ENCODE assay signal across 1 cellular context in the genomic region with DNA sequence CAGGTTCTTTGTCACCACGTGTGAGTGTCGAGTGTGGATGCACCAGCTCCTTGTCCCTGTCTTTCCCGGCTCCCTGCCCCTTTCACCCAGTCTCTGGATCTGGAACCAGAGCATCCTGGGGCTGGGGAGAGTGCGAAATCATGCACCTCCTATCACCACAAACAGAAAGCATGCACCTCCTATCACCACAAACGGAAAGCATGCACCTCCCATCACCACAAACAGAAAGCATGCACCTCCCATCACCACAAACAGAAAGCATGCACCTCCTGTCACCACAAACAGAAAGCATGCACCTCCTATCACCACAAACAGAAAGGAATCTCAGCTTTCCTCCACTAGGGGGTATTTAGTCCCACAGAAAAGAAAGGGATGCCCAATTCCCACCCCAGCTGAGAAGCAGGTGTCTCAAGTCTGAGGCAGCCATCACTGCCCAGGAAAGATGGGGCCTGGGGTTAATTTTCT.
TF ChIP-seq lines count a peak whose summit lies in the region.

No MANE protein-coding gene starts in this region.

TF ChIP-seq in Ishikawa, 13 proteins besides CTCF, POLR2A, EP300 and RAD21 (continued from another document):
- TF ChIP-seq, protein P1, sequence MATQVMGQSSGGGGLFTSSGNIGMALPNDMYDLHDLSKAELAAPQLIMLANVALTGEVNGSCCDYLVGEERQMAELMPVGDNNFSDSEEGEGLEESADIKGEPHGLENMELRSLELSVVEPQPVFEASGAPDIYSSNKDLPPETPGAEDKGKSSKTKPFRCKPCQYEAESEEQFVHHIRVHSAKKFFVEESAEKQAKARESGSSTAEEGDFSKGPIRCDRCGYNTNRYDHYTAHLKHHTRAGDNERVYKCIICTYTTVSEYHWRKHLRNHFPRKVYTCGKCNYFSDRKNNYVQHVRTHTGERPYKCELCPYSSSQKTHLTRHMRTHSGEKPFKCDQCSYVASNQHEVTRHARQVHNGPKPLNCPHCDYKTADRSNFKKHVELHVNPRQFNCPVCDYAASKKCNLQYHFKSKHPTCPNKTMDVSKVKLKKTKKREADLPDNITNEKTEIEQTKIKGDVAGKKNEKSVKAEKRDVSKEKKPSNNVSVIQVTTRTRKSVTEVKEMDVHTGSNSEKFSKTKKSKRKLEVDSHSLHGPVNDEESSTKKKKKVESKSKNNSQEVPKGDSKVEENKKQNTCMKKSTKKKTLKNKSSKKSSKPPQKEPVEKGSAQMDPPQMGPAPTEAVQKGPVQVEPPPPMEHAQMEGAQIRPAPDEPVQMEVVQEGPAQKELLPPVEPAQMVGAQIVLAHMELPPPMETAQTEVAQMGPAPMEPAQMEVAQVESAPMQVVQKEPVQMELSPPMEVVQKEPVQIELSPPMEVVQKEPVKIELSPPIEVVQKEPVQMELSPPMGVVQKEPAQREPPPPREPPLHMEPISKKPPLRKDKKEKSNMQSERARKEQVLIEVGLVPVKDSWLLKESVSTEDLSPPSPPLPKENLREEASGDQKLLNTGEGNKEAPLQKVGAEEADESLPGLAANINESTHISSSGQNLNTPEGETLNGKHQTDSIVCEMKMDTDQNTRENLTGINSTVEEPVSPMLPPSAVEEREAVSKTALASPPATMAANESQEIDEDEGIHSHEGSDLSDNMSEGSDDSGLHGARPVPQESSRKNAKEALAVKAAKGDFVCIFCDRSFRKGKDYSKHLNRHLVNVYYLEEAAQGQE (IDR thresholded peaks at IDR 0.05; ENCODE audit: low read depth) = no peak
- no peak for TF ChIP-seq FOXM1 (IDR thresholded peaks at IDR 0.05; ENCODE audit: borderline replicate concordance, low read depth)
- TF ChIP-seq CEBPB (IDR thresholded peaks at IDR 0.05) = no peak
- TF ChIP-seq TAF1 (IDR thresholded peaks at IDR 0.05; ENCODE audit: low read depth) = no peak
- TF ChIP-seq YY1 (IDR thresholded peaks at IDR 0.05; ENCODE audit: low read depth) = no peak
- no peak for TF ChIP-seq EGR1 (IDR thresholded peaks at IDR 0.05)
TF ChIP-seq in Ishikawa: peak in this region for 0.
